Comparison of ENCODE assay signal across 14 cellular contexts in genomic region chr5:42360061-42360460, GRCh38.
DNase-seq lines count a peak whose midpoint lies in the region; TF ChIP-seq lines count a peak whose summit lies in the region.
"Had no signal": no experiment of that assay in that cellular context is flagged by ENCODE, and none has a peak within 500 bp of the region (broad histone marks: within the 10 kb centered on the region; RNA-seq: fewer than 3 reads in every experiment).

No MANE protein-coding gene starts in this region.

- H4K20me1 ChIP-seq in smooth muscle cell (ENCODE audit: low read depth), result no peaks in the 10 kb centered on the region

- TF ChIP-seq CTCF in brain microvascular endothelial cell (IDR thresholded peaks at IDR 0.05; ENCODE audit: low read depth, low read length, missing control alignments) (no peak), smooth muscle cell (IDR thresholded peaks at IDR 0.05; ENCODE audit: borderline replicate concordance, insufficient read depth, poor library complexity, severe bottlenecking) (no peak)

- H3K9me3 ChIP-seq in HUES48 (ENCODE audit: control insufficient read depth, insufficient read depth, low read length) (no peaks in the 10 kb centered on the region), iPS-18a (ENCODE audit: control insufficient read depth, low read depth, low read length) (no peaks in the 10 kb centered on the region), smooth muscle cell (replicated peaks; ENCODE audit: low read depth) (no peaks in the 10 kb centered on the region)

- H3K4me1 ChIP-seq in HUES48 (ENCODE audit: control insufficient read depth, insufficient read depth, low read length), result peaks cover 29% of the 10 kb centered on the region
- peaks cover 26% of the 10 kb centered on the region for H3K4me1 ChIP-seq in iPS-18a (ENCODE audit: control insufficient read depth, low read depth, low read length)
- peaks cover 8% of the 10 kb centered on the region for H3K4me1 ChIP-seq in smooth muscle cell (ENCODE audit: low read depth)
- H3K4me1 ChIP-seq: parathyroid adenoma had no signal

- peak; percentile 47 for DNase-seq in brain microvascular endothelial cell
- DNase-seq in smooth muscle cell (lab: John Stamatoyannopoulos, UW; ENCODE audit: unreplicated experiment), result no peak
- DNase-seq in stimulated activated CD4-positive, alpha-beta T cell treated with anti-CD3 and anti-CD28 coated beads, Interleukin-4, amount 100 ng/mL, for 24 hours, result no peak
- DNase-seq in NCI-H1417 treated with DMSO at 0.1 percent for 48 hours (lab: John Stamatoyannopoulos, UW), result no peak
- no peak for DNase-seq in COLO668 (lab: John Stamatoyannopoulos, UW; ENCODE audit: unreplicated experiment)
- DNase-seq: activated CD4-positive, CD25-positive, alpha-beta regulatory T cell; CD4-positive, CD25-positive, alpha-beta regulatory T cell; EL; NCI-H1417; NCI-H524 treated with DMSO at 0.1 percent for 48 hours; T-cell had no signal

- WGBS in smooth muscle cell (ENCODE audit: low lambda C conversion rate), result 35% methylated on average over 2 of the region's 2 CpGs

- H3K36me3 ChIP-seq in HUES48 (ENCODE audit: control insufficient read depth, insufficient read depth, low read length), result no peaks in the 10 kb centered on the region
- H3K36me3 ChIP-seq in brain microvascular endothelial cell (replicated peaks), result no peaks in the 10 kb centered on the region
- H3K36me3 ChIP-seq in iPS-18a (ENCODE audit: control insufficient read depth, low read depth, low read length), result no peaks in the 10 kb centered on the region
- H3K36me3 ChIP-seq in smooth muscle cell (ENCODE audit: low read depth), result no peaks in the 10 kb centered on the region

- H3K27ac ChIP-seq in HUES48 (ENCODE audit: low read depth, low read length), result peak overlapping the region; percentile 94
- H3K27ac ChIP-seq in brain microvascular endothelial cell, result no peak overlapping the region
- H3K27ac ChIP-seq in iPS-18a (ENCODE audit: low read length), result peak overlapping the region; percentile 35
- no peak overlapping the region for H3K27ac ChIP-seq in smooth muscle cell (ENCODE audit: low read depth)
- H3K27ac ChIP-seq: parathyroid adenoma had no signal

- H3K9ac ChIP-seq in HUES48 (ENCODE audit: low read depth, low read length) (peak overlapping the region; percentile 30; the same call in 1 of the 2 replicates), iPS-18a (ENCODE audit: low read length) (peak overlapping the region; percentile 17), smooth muscle cell (ENCODE audit: low read depth) (no peak overlapping the region)
- H3K9ac ChIP-seq: parathyroid adenoma had no signal

- H3K4me2 ChIP-seq in smooth muscle cell, result peak overlapping the region; percentile 10

- H3K27me3 ChIP-seq in HUES48 (ENCODE audit: control insufficient read depth, insufficient read depth, low read length) (no peaks in the 10 kb centered on the region), brain microvascular endothelial cell (replicated peaks) (no peaks in the 10 kb centered on the region), iPS-18a (ENCODE audit: control insufficient read depth, insufficient read depth, low read length) (no peaks in the 10 kb centered on the region), smooth muscle cell (ENCODE audit: low read depth) (no peaks in the 10 kb centered on the region)

- no peak overlapping the region for H2AFZ ChIP-seq in smooth muscle cell (ENCODE audit: low read depth)
- H2AFZ ChIP-seq: parathyroid adenoma had no signal

- H3K4me3 ChIP-seq in HUES48 (ENCODE audit: low read depth, low read length) (peak overlapping the region; percentile 22; the same call in 1 of the 2 replicates), brain microvascular endothelial cell (ENCODE audit: low read depth, low read length) (no peak overlapping the region), iPS-18a (ENCODE audit: low read length) (peak overlapping the region; percentile 35), smooth muscle cell (no peak overlapping the region)

- in situ Hi-C loops in brain microvascular endothelial cell (cut with HindIII; ENCODE audit: low pct_ligation_motif_present, low sequenced_read_pairs), result no loop called here

- H3K79me2 ChIP-seq in smooth muscle cell (ENCODE audit: low read depth), result no peaks in the 10 kb centered on the region
- H3K79me2 ChIP-seq: parathyroid adenoma had no signal

- no peaks in the 10 kb centered on the region for H3F3A ChIP-seq in smooth muscle cell (ENCODE audit: low read depth)

Comparison
In these comparisons a context has a peak if more than half of its experiments do, and no peak if none do; other contexts are left out.
1. H3K27ac ChIP-seq: peak in HUES48 (single experiment) and iPS-18a (single experiment); none in brain microvascular endothelial cell (single experiment) and smooth muscle cell (single experiment).
2. H3K4me3 ChIP-seq: peak in HUES48 (single experiment) and iPS-18a (single experiment); none in brain microvascular endothelial cell (single experiment) and smooth muscle cell (single experiment).